In genomic region chr1:165598676-165599059, GRCh38 we compare ENCODE assay signal across 8 cellular contexts. TPM values are rescaled to one million over a fixed set of nuclear protein-coding genes. Genes with fewer than 3 reads are reported as not detected.
DNase-seq lines count a peak whose midpoint lies in the region; ATAC-seq and TF ChIP-seq lines count a peak whose summit lies in the region.

No MANE protein-coding gene starts in this region.

- peak overlapping the region; percentile 85 to 97 for H3K4me3 Mint-ChIP-seq in H9

- H3K27me3 ChIP-seq in A673 (replicated peaks; ENCODE audit: insufficient read depth, low read depth, low read length, poor library complexity): peaks cover 12% of the 10 kb centered on the region
- H3K27me3 ChIP-seq in H9 (ENCODE audit: insufficient read depth, low read length): no peaks in the 10 kb centered on the region
- H3K27me3 ChIP-seq in ascending aorta: no peaks in the 10 kb centered on the region
- H3K27me3 ChIP-seq in liver (ENCODE audit: control insufficient read depth in 4 of 4, insufficient read depth in 4 of 4, low read length in 3 of 4): no peaks in the 10 kb centered on the region
- no peaks in the 10 kb centered on the region for H3K27me3 ChIP-seq in upper lobe of left lung

- H3K9me3 Mint-ChIP-seq in H9: no peaks in the 10 kb centered on the region

- peaks cover 2% of the 10 kb centered on the region for H3K27me3 Mint-ChIP-seq in H9 (ENCODE audit: low read depth)

- no peak overlapping the region for H2BK12ac ChIP-seq in H9 (ENCODE audit: insufficient read length, low read depth, low read length)

- no peak overlapping the region for H3K56ac ChIP-seq in H9 (ENCODE audit: insufficient read length, low read depth, low read length)

- peak overlapping the region; percentile 58 for H3K27ac ChIP-seq in A673 (ENCODE audit: low read depth, low read length, poor library complexity, severe bottlenecking)
- peak overlapping the region; percentile 9 for H3K27ac ChIP-seq in H9 (ENCODE audit: insufficient read length, low read depth, low read length)
- H3K27ac ChIP-seq in ascending aorta: peak overlapping the region; percentile 76 to 80
- H3K27ac ChIP-seq in liver (ENCODE audit: low read depth in 1 of 2, low read length in 2 of 2): peak overlapping the region; percentile 87 to 91
- H3K27ac ChIP-seq in upper lobe of left lung: peak overlapping the region; percentile 21 to 87 (median 70)

- H3K4ac ChIP-seq in H9 (ENCODE audit: low read depth, low read length): no peak overlapping the region

- H3T11ph ChIP-seq in H9 (ENCODE audit: low read length): no peak overlapping the region

- H2AK5ac ChIP-seq in H9 (ENCODE audit: insufficient read length, low read length): no peak overlapping the region

- no peak overlapping the region for H4K8ac ChIP-seq in H9 (replicated peaks; ENCODE audit: insufficient read length, low read depth, low read length)

- TF ChIP-seq EP300 in upper lobe of left lung (IDR thresholded peaks at IDR 0.05): no peak

- H3K4me1 ChIP-seq in A673 (ENCODE audit: insufficient read depth, low read length, poor library complexity, severe bottlenecking) (no peaks in the 10 kb centered on the region), H9 (ENCODE audit: insufficient read depth, low read length) (no peaks in the 10 kb centered on the region), ascending aorta (peaks cover 0 to 6% of the 10 kb centered on the region in 2 donors), liver (ENCODE audit: control insufficient read depth in 4 of 4, insufficient read depth in 4 of 4, low read length in 3 of 4) (peaks cover 0 to 34% (median 14%) of the 10 kb centered on the region in 4 donors), upper lobe of left lung (peaks cover 7 to 17% (median 9%) of the 10 kb centered on the region in 4 donors)

- H3K36me3 Mint-ChIP-seq in H9 (ENCODE audit: insufficient read depth in 1 of 3, low read depth in 3 of 3): no peaks in the 10 kb centered on the region

- no peak for TF ChIP-seq POLR2A in upper lobe of left lung (IDR thresholded peaks at IDR 0.05)

- TF ChIP-seq RAD21 in liver (IDR thresholded peaks at IDR 0.05): no peak

- no peak for DNase-seq in A673 (ENCODE audit: low spot score)
- DNase-seq in H9: peak; percentile 31
- DNase-seq in ascending aorta (ENCODE audit: low spot score in 2 of 2): no peak
- DNase-seq in upper lobe of left lung: no peak
- DNase-seq in SIG-M5 (lab: John Stamatoyannopoulos, UW): no peak

- H2AFZ ChIP-seq in H9 (ENCODE audit: low read length): no peak overlapping the region

- H3K9me3 ChIP-seq in A673 (ENCODE audit: low read depth, low read length, poor library complexity, severe bottlenecking) (no peaks in the 10 kb centered on the region), H9 (ENCODE audit: control insufficient read depth, low read depth, low read length) (no peaks in the 10 kb centered on the region), ascending aorta (no peaks in the 10 kb centered on the region), liver (ENCODE audit: control insufficient read depth in 4 of 4, low read length in 3 of 4) (no peaks in the 10 kb centered on the region), upper lobe of left lung (no peaks in the 10 kb centered on the region)

- no peak overlapping the region for H3K18ac ChIP-seq in H9 (ENCODE audit: insufficient read length, low read depth, low read length)

- POLR2A ChIA-PET in A673 (lab: Charles Lee; ENCODE audit: low non-redundant PET): no interaction called here

- intact Hi-C loops in A673 (cut with micrococcal nuclease; ENCODE audit: unreplicated experiment) (no loop called here), ascending aorta (cut with DNase I) (loop anchor here (1.0 to 5.0 kb wide), 6 partner anchors 32 to 1239 kb away; partner anchors contain the start of genes ALDH9A1, POGK and TMCO1)

- no peak overlapping the region for H2BK15ac ChIP-seq in H9 (ENCODE audit: low read depth, low read length)

- peak overlapping the region; percentile 1 to 96 (median 95); a peak in 6 of 7 replicates for H3K27ac Mint-ChIP-seq in H9

- no peak overlapping the region for H2BK20ac ChIP-seq in H9 (ENCODE audit: low read depth, low read length, poor library complexity, severe bottlenecking)

- H3K36me3 ChIP-seq in A673 (ENCODE audit: insufficient read depth, low read length, poor library complexity, severe bottlenecking) (no peaks in the 10 kb centered on the region), ascending aorta (no peaks in the 10 kb centered on the region), liver (ENCODE audit: control insufficient read depth in 4 of 4, insufficient read depth in 3 of 4, low read depth in 1 of 4, low read length in 3 of 4) (no peaks in the 10 kb centered on the region), upper lobe of left lung (no peaks in the 10 kb centered on the region)

- H3K23ac ChIP-seq in H9 (ENCODE audit: insufficient read length, low read depth, low read length): no peak overlapping the region

- H3K79me1 ChIP-seq in H9 (ENCODE audit: insufficient read depth, low read depth, low read length, poor library complexity, severe bottlenecking): no peaks in the 10 kb centered on the region

- no peak overlapping the region for H2BK120ac ChIP-seq in H9 (ENCODE audit: low read depth, low read length, poor library complexity, severe bottlenecking)

- H3K9ac ChIP-seq in H9 (ENCODE audit: extremely low read depth, insufficient read length, low read length) (peak overlapping the region; percentile 51), liver (ENCODE audit: low read depth in 1 of 2, low read length in 2 of 2) (peak overlapping the region; percentile 86 to 97)

- no peaks in the 10 kb centered on the region for H4K20me1 ChIP-seq in H9 (ENCODE audit: control insufficient read depth, insufficient read depth, insufficient read length)

- TF ChIP-seq CTCF in A673 (conservative IDR thresholded peaks at IDR 0.05; ENCODE audit: low read depth, low read length) (no peak), H9 (conservative IDR thresholded peaks at IDR 0.05) (no peak), ascending aorta (IDR thresholded peaks at IDR 0.05) (no peak), liver (IDR thresholded peaks at IDR 0.05; ENCODE audit: low read depth, low read length, missing input control) (no peak), upper lobe of left lung (IDR thresholded peaks at IDR 0.05) (no peak)

- H3K23me2 ChIP-seq in H9 (ENCODE audit: insufficient read length, low read depth, low read length, poor library complexity, severe bottlenecking): peaks cover 4% of the 10 kb centered on the region

- ATAC-seq in upper lobe of left lung (ENCODE audit: low FRiP score in 2 of 2) (no peak), GM19467 (IDR thresholded peaks at IDR 0.05; ENCODE audit: unreplicated experiment) (no peak), GM21576 (IDR thresholded peaks at IDR 0.05; ENCODE audit: unreplicated experiment) (no peak)

- no peak overlapping the region for H4K5ac ChIP-seq in H9 (ENCODE audit: insufficient read length, low read depth, low read length)

- no CpG with 5 or more reads among the region's 3 CpGs for WGBS in H9 (ENCODE audit: extremely low coverage, insufficient read length, low lambda C conversion rate)
- WGBS in liver: 7% methylated on average over 3 of the region's 3 CpGs
- WGBS in upper lobe of left lung, 2 donors: 24 to 34% methylated on average over 3 of the region's 3 CpGs

- H3K4me3 ChIP-seq in A673 (ENCODE audit: low read depth, low read length, poor library complexity, severe bottlenecking) (peak overlapping the region; percentile 50), ascending aorta (peak overlapping the region; percentile 46 to 71), liver (ENCODE audit: low read depth in 1 of 3, low read length in 3 of 3) (peak overlapping the region; percentile 67 to 78 (median 77)), upper lobe of left lung (peak overlapping the region in 3 of 4 donors; percentile 48 to 68 (median 56))

- peak overlapping the region; percentile 85 for H3K4me2 ChIP-seq in H9 (ENCODE audit: insufficient read depth, insufficient read length, low read length)

- BruUV-seq in A673 (replicated peaks; lab: Mats Ljungman, UMichigan): no TSS peak

- H2BK5ac ChIP-seq in H9 (ENCODE audit: insufficient read length, low read length): no peak overlapping the region

- H3K4me1 Mint-ChIP-seq in H9: peaks cover 24 to 28% of the 10 kb centered on the region in 2 experiments

- CTCF ChIA-PET in A673 (lab: Charles Lee): interaction anchor here (0.6 to 1.1 kb wide), 3 partner anchors 205 to 480 kb away, joined by 3 read pairs; no protein-coding TSS in a partner anchor

- H3K79me2 ChIP-seq in H9 (ENCODE audit: insufficient read depth, low read length): no peaks in the 10 kb centered on the region

- H4K91ac ChIP-seq in H9 (ENCODE audit: insufficient read length, low read depth, low read length): no peak overlapping the region

- no peak overlapping the region for H3K14ac ChIP-seq in H9 (ENCODE audit: insufficient read depth, low read length)

TF ChIP-seq in liver, 16 proteins besides CTCF, POLR2A, EP300 and RAD21 (continues in another document):
- TF ChIP-seq ATF3 (IDR thresholded peaks at IDR 0.05) (no peak), RXRA (IDR thresholded peaks at IDR 0.05) (no peak), YY1 (IDR thresholded peaks at IDR 0.05) (no peak), ZBTB33 (IDR thresholded peaks at IDR 0.05) (no peak)

RNA-seq across cellular contexts. Expression of gene MGST3, which starts 32.4 kb away (rescaled TPM):
- total RNA-seq in A673 (2021) (150 and 155 TPM in 2 replicates), H9 (2021) (87.7 and 94.7 TPM in 2 replicates), ascending aorta (177 TPM), liver (100 to 1,000 TPM in 1 of 2 donors, 10 to 100 TPM in 1; 68.7 to 307 TPM), upper lobe of left lung (100 to 1,000 TPM in 5 of 6 donors, 10 to 100 TPM in 1; 49.2 to 250 (median 202) TPM)
- polyA plus RNA-seq in liver: 100 to 1,000 TPM; 177 to 185 TPM

RNA-seq across cellular contexts. Expression of gene LRRC52, which starts 54.9 kb away (rescaled TPM):
- total RNA-seq in A673 (2021) (not detected in 2 replicates), H9 (2021) (not detected in 2 replicates), ascending aorta (not detected), liver (not detected), upper lobe of left lung (1 to 10 TPM in 1 of 6 donors, under 1 TPM in 2, not detected in 3; 0.44 to 1.7 (median 0.46) TPM)
- not detected for polyA plus RNA-seq in liver

Comparison
In these comparisons a context has a peak if more than half of its experiments do, and no peak if none do; other contexts are left out.
1. H3K27ac ChIP-seq: peak in every context shown above with its lines; median percentile 89 in liver; 78 in ascending aorta; 70 in upper lobe of left lung; 58 in A673; 9 in H9.